ENCODE assay signal across 12 cellular contexts in the genomic region with DNA sequence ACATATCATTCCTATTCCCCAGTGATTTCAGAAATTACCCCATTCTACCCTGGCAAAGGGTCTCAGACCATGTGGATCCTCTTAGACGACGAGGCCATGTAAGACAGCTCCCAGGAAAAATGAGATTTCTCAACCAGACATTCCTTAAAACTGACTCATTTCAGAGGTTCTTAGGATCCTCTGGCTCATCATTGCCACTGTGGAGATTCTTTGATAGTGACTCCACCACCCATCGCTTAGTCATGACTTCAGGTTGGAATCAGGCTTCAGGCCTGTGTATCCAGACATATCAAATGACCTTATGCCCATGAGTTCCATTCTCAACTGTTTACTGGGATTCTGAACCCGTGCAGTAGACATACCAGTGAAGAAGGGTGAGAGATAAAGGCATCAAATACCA.
DNase-seq lines count a peak whose midpoint lies in the region; ATAC-seq, FAIRE-seq and TF ChIP-seq lines count a peak whose summit lies in the region.
"Had no signal": no experiment of that assay in that cellular context is flagged by ENCODE, and none has a peak within 500 bp of the region (broad histone marks: within the 10 kb centered on the region; RNA-seq: fewer than 3 reads in every experiment).

No MANE protein-coding gene starts in this region.

- no peaks in the 10 kb centered on the region for H3K4me1 ChIP-seq in pancreas
- H3K4me1 ChIP-seq in kidney (ENCODE audit: control insufficient read depth in 1 of 2, insufficient read depth in 1 of 2, low read depth in 1 of 2, low read length in 2 of 2): no peaks in the 10 kb centered on the region

- WGBS in pancreas, 2 donors: 82 to 84% methylated on average over 4 of the region's 4 CpGs

- ATAC-seq in pancreas (peak in 3 of 4 donors; percentile 23 to 47 (median 28)), GM19351 (IDR thresholded peaks at IDR 0.05; ENCODE audit: unreplicated experiment) (no peak)
- ATAC-seq: HepG2 had no signal

- H3K27me3 ChIP-seq in pancreas: no peaks in the 10 kb centered on the region
- H3K27me3 ChIP-seq: tibial artery had no signal

- H3K9me3 ChIP-seq in pancreas: no peaks in the 10 kb centered on the region
- H3K9me3 ChIP-seq in kidney (ENCODE audit: control insufficient read depth in 1 of 2, low read length in 2 of 2): no peaks in the 10 kb centered on the region
- H3K9me3 ChIP-seq: tibial artery had no signal

- no peak overlapping the region for H3K4me3 ChIP-seq in pancreas
- H3K4me3 ChIP-seq in kidney (ENCODE audit: low read length in 2 of 2): no peak overlapping the region
- H3K4me3 ChIP-seq: tibial artery had no signal

- CTCF ChIA-PET in RWPE1 (lab: Yijun Ruan, JAX): no interaction called here
- CTCF ChIA-PET in GM10248 (lab: Yijun Ruan, JAX): interaction anchor here (1.2 kb wide), 1 partner anchor 12 kb away, joined by 3 read pairs; no protein-coding TSS in a partner anchor

- intact Hi-C loops in pancreas (cut with DNase I) (no loop called here), kidney (cut with DNase I) (no loop called here)

- H3K27ac ChIP-seq in RWPE1: peak overlapping the region; percentile 71; the same call in 1 of the 2 replicates
- H3K27ac ChIP-seq in pancreas: no peak overlapping the region
- no peak overlapping the region for H3K27ac ChIP-seq in kidney (ENCODE audit: low read depth in 2 of 2, low read length in 2 of 2)
- H3K27ac ChIP-seq: tibial artery had no signal

- H3K9ac ChIP-seq in kidney (ENCODE audit: low read length in 2 of 2): no peak overlapping the region

- TF ChIP-seq CTCF in RWPE1 (conservative IDR thresholded peaks at IDR 0.05; ENCODE audit: low read depth) (no peak), pancreas (IDR thresholded peaks at IDR 0.05) (no peak), kidney (IDR thresholded peaks at IDR 0.05; ENCODE audit: borderline replicate concordance, extremely low read depth, insufficient read depth) (no peak), GM10248 (IDR thresholded peaks at IDR 0.05; ENCODE audit: control extremely low read depth, extremely low read depth, low read depth, missing control alignments) (no peak)

- H3K36me3 ChIP-seq in pancreas (no peaks in the 10 kb centered on the region), kidney (ENCODE audit: control insufficient read depth in 1 of 2, insufficient read depth in 2 of 2, low read length in 2 of 2) (no peaks in the 10 kb centered on the region)
- H3K36me3 ChIP-seq: tibial artery had no signal

- DNase-seq in EH (ENCODE audit: low read depth) (peak; percentile 100), RWPE1 (ENCODE audit: low spot score) (peak; percentile 77), fibroblast of gingiva (ENCODE audit: low read depth) (peak; percentile 98), pancreas (no peak), kidney (no peak), cortex of kidney (lab: John Stamatoyannopoulos, UW) (no peak), GM10248 (ENCODE audit: extremely low spot score) (no peak)
- DNase-seq: DMS79 treated with DMSO at 0.1 percent for 48 hours, NCI-H2171 treated with DMSO at 0.1 percent for 48 hours had no signal

- FAIRE-seq in pancreas (lab: Jason Lieb, UNC) (no peak), kidney (lab: Jason Lieb, UNC) (no peak)
- FAIRE-seq: HepG2 had no signal

- POLR2A ChIA-PET in RWPE1 (lab: Yijun Ruan, JAX; ENCODE audit: low non-redundant PET) (no interaction called here), GM10248 (lab: Yijun Ruan, JAX) (no interaction called here)

Comparison
In these comparisons a context has a peak if more than half of its experiments do, and no peak if none do; other contexts are left out.
1. DNase-seq: peak in EH (single experiment), RWPE1 (single experiment) and fibroblast of gingiva (single experiment); none in pancreas (0 of 6), kidney (single experiment), cortex of kidney (single experiment) and GM10248 (single experiment).